In genomic region chr18:60894254-60894945, GRCh38 we compare ENCODE assay signal across 20 cellular contexts.
A peak's percentile ranks its signal among the peaks of the same experiment; 100 is the strongest.
DNase-seq lines count a peak whose midpoint lies in the region; ATAC-seq and TF ChIP-seq lines count a peak whose summit lies in the region.
"Had no signal": no experiment of that assay in that cellular context is flagged by ENCODE, and none has a peak within 500 bp of the region (broad histone marks: within the 10 kb centered on the region; RNA-seq: fewer than 3 reads in every experiment).

No MANE protein-coding gene starts in this region.

- H3K4me1 Mint-ChIP-seq in stimulated activated effector memory CD8-positive, alpha-beta T cell treated with anti-CD3 and anti-CD28 coated beads, Interleukin-12 subunit alpha, Interleukin-12 subunit beta, amount 100 ng/mL, for 72 hours, result no peaks in the 10 kb centered on the region
- H3K4me1 Mint-ChIP-seq: CD4-positive, CD25-positive, alpha-beta regulatory T cell had no signal

- no peak overlapping the region for H3K4me3 Mint-ChIP-seq in stimulated activated effector memory CD8-positive, alpha-beta T cell treated with anti-CD3 and anti-CD28 coated beads, Interleukin-12 subunit alpha, Interleukin-12 subunit beta, amount 100 ng/mL, for 72 hours
- H3K4me3 Mint-ChIP-seq: CD4-positive, CD25-positive, alpha-beta regulatory T cell had no signal

- no peaks in the 10 kb centered on the region for H3K9me2 ChIP-seq in PC-3 (replicated peaks; ENCODE audit: low read length)

- ATAC-seq in PC-3, result no peak
- ATAC-seq in HG03135 (IDR thresholded peaks at IDR 0.05; ENCODE audit: unreplicated experiment), result no peak
- no peak for ATAC-seq in stimulated activated effector memory CD8-positive, alpha-beta T cell treated with anti-CD3 and anti-CD28 coated beads, Interleukin-12 subunit alpha, Interleukin-12 subunit beta, amount 100 ng/mL, for 72 hours

- H3K4me3 ChIP-seq in HEK293 (ENCODE audit: low read depth, low read length) (no peak overlapping the region), PC-3 (ENCODE audit: low read length) (no peak overlapping the region), esophagus (ENCODE audit: low read depth in 1 of 2, low read length in 2 of 2) (no peak overlapping the region), osteoblast (ENCODE audit: insufficient read depth, low read length) (no peak overlapping the region)

- peak overlapping the region; percentile 74 for H3K4me2 ChIP-seq in PC-3 (ENCODE audit: low read length)
- no peak overlapping the region for H3K4me2 ChIP-seq in osteoblast (ENCODE audit: insufficient read depth, low read length)

- peak; percentile 7 for DNase-seq in PC-3
- DNase-seq in osteoblast (ENCODE audit: insufficient read length, low spot score, missing footprints), result peak; percentile 44
- no peak for DNase-seq in cerebellar cortex (ENCODE audit: low spot score)
- DNase-seq in stimulated activated effector memory CD8-positive, alpha-beta T cell treated with anti-CD3 and anti-CD28 coated beads, Interleukin-12 subunit alpha, Interleukin-12 subunit beta, amount 100 ng/mL, for 72 hours (ENCODE audit: low spot score in 2 of 2), result no peak
- DNase-seq in GDM1 (lab: John Stamatoyannopoulos, UW), result no peak
- DNase-seq: ACHN; CD4-positive, CD25-positive, alpha-beta regulatory T cell; DND-41; GF-D8; IMR-90; Kasumi-1; MV-4-11; NCI-H2081 treated with DMSO at 0.1 percent for 48 hours; NCI-H2227 treated with DMSO at 0.1 percent for 48 hours; NCI-H526; NK-92 treated with Interleukin-12 subunit alpha and Interleukin-12 subunit beta, amount 100 ng/mL, for 24 hours; Right ventricle myocardium superior had no signal

- H4K20me1 ChIP-seq in PC-3 (ENCODE audit: low read length) (no peaks in the 10 kb centered on the region), osteoblast (ENCODE audit: insufficient read depth, low read length) (no peaks in the 10 kb centered on the region)

- H3K36me3 ChIP-seq in HEK293 (ENCODE audit: control insufficient read depth in 2 of 2, insufficient read depth in 1 of 2, low read length in 2 of 2), result no peaks in the 10 kb centered on the region
- H3K36me3 ChIP-seq in PC-3 (ENCODE audit: low read depth, low read length), result no peaks in the 10 kb centered on the region
- H3K36me3 ChIP-seq in esophagus (ENCODE audit: control insufficient read depth in 2 of 2, insufficient read depth in 2 of 2, low read length in 1 of 2), result no peaks in the 10 kb centered on the region
- H3K36me3 ChIP-seq in osteoblast (ENCODE audit: insufficient read depth, low read length), result no peaks in the 10 kb centered on the region

- WGBS in esophagus, 2 donors, result 51 to 60% methylated on average over 8 of the region's 8 CpGs

- no peaks in the 10 kb centered on the region for H3K36me3 Mint-ChIP-seq in stimulated activated effector memory CD8-positive, alpha-beta T cell treated with anti-CD3 and anti-CD28 coated beads, Interleukin-12 subunit alpha, Interleukin-12 subunit beta, amount 100 ng/mL, for 72 hours
- H3K36me3 Mint-ChIP-seq: CD4-positive, CD25-positive, alpha-beta regulatory T cell had no signal

- intact Hi-C loops in PC-3 (cut with micrococcal nuclease), result no loop called here

- H3K9ac ChIP-seq in PC-3 (ENCODE audit: low read length), result 0 out of 2 replicates have a peak overlapping the region, but pooled peaks have one; percentile 3

- H3K27me3 ChIP-seq in PC-3 (ENCODE audit: low read length) (peaks cover 12% of the 10 kb centered on the region; the same call in 1 of the 2 replicates), esophagus (ENCODE audit: control insufficient read depth in 1 of 2, insufficient read depth in 2 of 2, low read length in 2 of 2) (no peaks in the 10 kb centered on the region), osteoblast (ENCODE audit: insufficient read depth, low read length) (no peaks in the 10 kb centered on the region)

- H2AFZ ChIP-seq in PC-3 (ENCODE audit: low read length) (peak overlapping the region; percentile 69; the same call in 1 of the 2 replicates), osteoblast (ENCODE audit: low read length) (no peak overlapping the region)

- TF ChIP-seq CTCF in HEK293 (tag by site-specific recombination; IDR thresholded peaks at IDR 0.05) (no peak), PC-3 (conservative IDR thresholded peaks at IDR 0.05; ENCODE audit: low read depth, low read length) (no peak), osteoblast (IDR thresholded peaks at IDR 0.05; ENCODE audit: extremely low read depth, low read depth, low read length) (no peak)

- POLR2A ChIA-PET in HEK293 (lab: Yijun Ruan, JAX), result no interaction called here
- POLR2A ChIA-PET in PC-3 (lab: Charles Lee; ENCODE audit: unreplicated experiment), result no interaction called here

- H3K4me1 ChIP-seq in HEK293 (ENCODE audit: control insufficient read depth, insufficient read depth, low read length), result peaks cover 34% of the 10 kb centered on the region
- H3K4me1 ChIP-seq in PC-3 (ENCODE audit: insufficient read depth, low read length), result peaks cover 33% of the 10 kb centered on the region
- peaks cover 0 to 4% of the 10 kb centered on the region in 2 donors for H3K4me1 ChIP-seq in esophagus (ENCODE audit: control insufficient read depth in 2 of 2, insufficient read depth in 2 of 2, low read length in 1 of 2)
- peaks cover 4% of the 10 kb centered on the region for H3K4me1 ChIP-seq in osteoblast (ENCODE audit: insufficient read depth, low read length)

- BruUV-seq in PC-3 (replicated peaks; lab: Mats Ljungman, UMichigan), result no TSS peak

- peaks cover 11% of the 10 kb centered on the region for H3K9me3 Mint-ChIP-seq in stimulated activated effector memory CD8-positive, alpha-beta T cell treated with anti-CD3 and anti-CD28 coated beads, Interleukin-12 subunit alpha, Interleukin-12 subunit beta, amount 100 ng/mL, for 72 hours

- CTCF ChIA-PET in HEK293 (lab: Yijun Ruan, JAX) (no interaction called here), PC-3 (lab: Charles Lee) (no interaction called here)

- H3K9me3 ChIP-seq in HEK293 (ENCODE audit: control insufficient read depth, insufficient read depth, low read depth, low read length) (no peaks in the 10 kb centered on the region), PC-3 (ENCODE audit: low read length) (no peaks in the 10 kb centered on the region), esophagus (ENCODE audit: control insufficient read depth in 2 of 2, insufficient read depth in 1 of 2, low read depth in 1 of 2, low read length in 1 of 2) (no peaks in the 10 kb centered on the region), osteoblast (ENCODE audit: low read depth, low read length) (no peaks in the 10 kb centered on the region)

- H3K27ac Mint-ChIP-seq in stimulated activated effector memory CD8-positive, alpha-beta T cell treated with anti-CD3 and anti-CD28 coated beads, Interleukin-12 subunit alpha, Interleukin-12 subunit beta, amount 100 ng/mL, for 72 hours, result no peak overlapping the region
- H3K27ac Mint-ChIP-seq: CD4-positive, CD25-positive, alpha-beta regulatory T cell had no signal

- peak overlapping the region; percentile 74 for H3K27ac ChIP-seq in HEK293 (ENCODE audit: extremely low read depth, low read depth, low read length)
- H3K27ac ChIP-seq in PC-3 (ENCODE audit: low read length), result peak overlapping the region; percentile 85
- peak overlapping the region; percentile 72 to 85 for H3K27ac ChIP-seq in esophagus (ENCODE audit: low read depth in 2 of 2, low read length in 1 of 2)
- no peak overlapping the region for H3K27ac ChIP-seq in osteoblast (ENCODE audit: low read depth, low read length)

- H3K79me2 ChIP-seq in PC-3 (ENCODE audit: low read length), result no peaks in the 10 kb centered on the region
- H3K79me2 ChIP-seq in osteoblast (ENCODE audit: insufficient read depth, low read length), result no peaks in the 10 kb centered on the region

- H3F3A ChIP-seq in PC-3 (ENCODE audit: low read length, unreplicated experiment), result no peaks in the 10 kb centered on the region

TF ChIP-seq in HEK293, 187 proteins besides CTCF, POLR2A, EP300 and RAD21:
- TF ChIP-seq KLF8 (tag by site-specific recombination; IDR thresholded peaks at IDR 0.05) (no peak), ZNF121 (tag by site-specific recombination; IDR thresholded peaks at IDR 0.05) (no peak), ZFP37 (tag by site-specific recombination; IDR thresholded peaks at IDR 0.05) (no peak), ZNF658 (tag by site-specific recombination; IDR thresholded peaks at IDR 0.05) (no peak), YY1 (tag by site-specific recombination; IDR thresholded peaks at IDR 0.05) (no peak), SCRT2 (tag by site-specific recombination; IDR thresholded peaks at IDR 0.05) (no peak), ZNF513 (tag by site-specific recombination; IDR thresholded peaks at IDR 0.05) (no peak), KLF7 (tag by site-specific recombination; IDR thresholded peaks at IDR 0.05; ENCODE audit: borderline replicate concordance) (no peak), ZNF174 (tag by site-specific recombination; IDR thresholded peaks at IDR 0.05) (no peak)

Comparison
In these comparisons a context has a peak if more than half of its experiments do, and no peak if none do; other contexts are left out.
1. DNase-seq: peak in PC-3 (single experiment) and osteoblast (single experiment); none in cerebellar cortex (single experiment), stimulated activated effector memory CD8-positive, alpha-beta T cell treated with anti-CD3 and anti-CD28 coated beads, Interleukin-12 subunit alpha, Interleukin-12 subunit beta, amount 100 ng/mL, for 72 hours (0 of 2) and GDM1 (single experiment).